8 cellular contexts compared by ENCODE assay signal in the genomic region with DNA sequence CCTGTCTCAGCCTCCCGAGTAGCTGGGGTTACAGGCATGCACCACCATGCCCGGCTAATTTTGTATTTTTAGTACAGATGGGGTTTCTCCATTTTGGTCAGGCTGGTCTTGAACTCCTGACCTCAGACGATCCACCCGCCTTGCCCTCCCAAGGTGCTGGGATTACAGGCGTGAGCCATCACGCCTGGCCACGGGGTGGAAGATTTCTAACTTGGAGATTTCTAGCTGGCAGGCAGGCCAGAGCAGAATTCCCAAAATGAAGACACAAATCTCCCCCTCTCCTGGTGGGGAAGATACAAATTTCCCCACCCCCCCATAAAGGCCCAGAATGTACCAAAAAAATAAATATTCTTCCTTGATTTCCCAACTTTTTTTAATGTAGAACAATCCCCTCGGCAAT.
DNase-seq lines count a peak whose midpoint lies in the region; ATAC-seq and TF ChIP-seq lines count a peak whose summit lies in the region.
"Not testable (repeated sequence)": the region's sequence is repeated elsewhere in the genome, so short reads cannot be mapped to it uniquely, and the experiment has no call there.

No MANE protein-coding gene starts in this region.

- peak overlapping the region in 1 of 4 donors; percentile 43 for H3K4me3 Mint-ChIP-seq in CD4-positive, CD25-positive, alpha-beta regulatory T cell
- peak overlapping the region in 1 of 3 donors; percentile 66 for H3K4me3 Mint-ChIP-seq in T-cell
- not testable (repeated sequence) for H3K4me3 Mint-ChIP-seq in activated CD8-positive, alpha-beta T cell treated with anti-CD3 and anti-CD28 coated beads for 36 hours; activated naive CD4-positive, alpha-beta T cell treated with anti-CD3 and anti-CD28 coated beads, Interleukin-2, amount 50 U/mL, for 24 hours; chondrocyte (ENCODE audit: unreplicated experiment)
- H3K4me3 Mint-ChIP-seq in naive thymus-derived CD8-positive, alpha-beta T cell, result peak overlapping the region in 5 of 10 donors; percentile 22 to 84 (median 60)

- not testable (repeated sequence) for H3K4me3 ChIP-seq in CD4-positive, CD25-positive, alpha-beta regulatory T cell (ENCODE audit: low read depth, low read length); left ventricle myocardium inferior

- H3K36me3 Mint-ChIP-seq in CD4-positive, CD25-positive, alpha-beta regulatory T cell, result peaks cover 66% of the 10 kb centered on the region
- H3K36me3 Mint-ChIP-seq in T-cell (peaks cover 60% of the 10 kb centered on the region), chondrocyte (ENCODE audit: low read depth) (peaks cover 10% of the 10 kb centered on the region)
- H3K36me3 Mint-ChIP-seq in activated CD8-positive, alpha-beta T cell treated with anti-CD3 and anti-CD28 coated beads for 36 hours (ENCODE audit: low read depth), result peaks cover 63% of the 10 kb centered on the region
- peaks cover 27% of the 10 kb centered on the region for H3K36me3 Mint-ChIP-seq in activated naive CD4-positive, alpha-beta T cell treated with anti-CD3 and anti-CD28 coated beads, Interleukin-2, amount 50 U/mL, for 24 hours
- peaks cover 12 to 88% (median 54%) of the 10 kb centered on the region in 3 donors for H3K36me3 Mint-ChIP-seq in naive thymus-derived CD8-positive, alpha-beta T cell

- intact Hi-C loops in activated CD8-positive, alpha-beta T cell treated with anti-CD3 and anti-CD28 coated beads for 36 hours (cut with micrococcal nuclease); left ventricle myocardium inferior (cut with micrococcal nuclease): not testable (repeated sequence)

- not testable (repeated sequence) for H3K27me3 Mint-ChIP-seq in CD4-positive, CD25-positive, alpha-beta regulatory T cell; T-cell; activated CD8-positive, alpha-beta T cell treated with anti-CD3 and anti-CD28 coated beads for 36 hours; activated naive CD4-positive, alpha-beta T cell treated with anti-CD3 and anti-CD28 coated beads, Interleukin-2, amount 50 U/mL, for 24 hours; chondrocyte (ENCODE audit: low read depth); naive thymus-derived CD8-positive, alpha-beta T cell

- H3K4me1 ChIP-seq in CD4-positive, CD25-positive, alpha-beta regulatory T cell (ENCODE audit: control insufficient read depth, insufficient read depth, low read length, poor library complexity, severe bottlenecking), result not testable (repeated sequence)
- peaks cover 14% of the 10 kb centered on the region for H3K4me1 ChIP-seq in left ventricle myocardium inferior

- peaks cover 59% of the 10 kb centered on the region for H3K36me3 ChIP-seq in CD4-positive, CD25-positive, alpha-beta regulatory T cell (ENCODE audit: control insufficient read depth, insufficient read depth, low read length)
- H3K36me3 ChIP-seq in left ventricle myocardium inferior, result peaks cover 32% of the 10 kb centered on the region

- CTCF ChIA-PET in T-cell (lab: Charles Lee), result interaction anchor here in 1 of 2 donors (1.0 kb wide), 1 partner anchor 100 kb away, joined by 4 read pairs; no protein-coding TSS in a partner anchor
- CTCF ChIA-PET in activated CD8-positive, alpha-beta T cell treated with anti-CD3 and anti-CD28 coated beads for 36 hours (lab: Charles Lee), result interaction anchor here (1.5 kb wide), 1 partner anchor 11 kb away, joined by 4 read pairs; no protein-coding TSS in a partner anchor

- DNase-seq in CD4-positive, CD25-positive, alpha-beta regulatory T cell; T-cell; activated CD8-positive, alpha-beta T cell treated with anti-CD3 and anti-CD28 coated beads for 36 hours; chondrocyte (ENCODE audit: low spot score); naive thymus-derived CD8-positive, alpha-beta T cell: not testable (repeated sequence)
- DNase-seq in left ventricle myocardium inferior, result peak; percentile 20

- POLR2A ChIA-PET in T-cell (lab: Charles Lee), result interaction anchor here (0.7 kb wide), 2 partner anchors 11 to 39 kb away, joined by 3 read pairs; no protein-coding TSS in a partner anchor
- POLR2A ChIA-PET in activated CD8-positive, alpha-beta T cell treated with anti-CD3 and anti-CD28 coated beads for 36 hours (lab: Charles Lee), result not testable (repeated sequence)
- POLR2A ChIA-PET in naive thymus-derived CD8-positive, alpha-beta T cell (lab: Charles Lee), result interaction anchor here (0.6 to 6.6 kb wide), 10 partner anchors 17 to 131 kb away, joined by 3 to 128 read pairs (median 6); a partner anchor contains a TSS

- H3K27ac ChIP-seq in CD4-positive, CD25-positive, alpha-beta regulatory T cell (ENCODE audit: insufficient read depth, low read length, poor library complexity, severe bottlenecking), result not testable (repeated sequence)
- H3K27ac ChIP-seq in left ventricle myocardium inferior (replicated peaks) (peak overlapping the region; percentile 71), temporal lobe (ENCODE audit: low read depth, low read length) (peak overlapping the region; percentile 76)

- H3K27me3 ChIP-seq in CD4-positive, CD25-positive, alpha-beta regulatory T cell (ENCODE audit: control insufficient read depth, insufficient read depth, low read length); left ventricle myocardium inferior (ENCODE audit: low read depth): not testable (repeated sequence)

- peak overlapping the region in 2 of 3 donors; percentile 76 to 93 for H3K27ac Mint-ChIP-seq in CD4-positive, CD25-positive, alpha-beta regulatory T cell
- H3K27ac Mint-ChIP-seq in T-cell (peak overlapping the region; percentile 94 to 96), chondrocyte (ENCODE audit: unreplicated experiment) (peak overlapping the region; percentile 42)
- H3K27ac Mint-ChIP-seq in activated CD8-positive, alpha-beta T cell treated with anti-CD3 and anti-CD28 coated beads for 36 hours, result peak overlapping the region; percentile 1
- peak overlapping the region; percentile 88 for H3K27ac Mint-ChIP-seq in activated naive CD4-positive, alpha-beta T cell treated with anti-CD3 and anti-CD28 coated beads, Interleukin-2, amount 50 U/mL, for 24 hours
- H3K27ac Mint-ChIP-seq in naive thymus-derived CD8-positive, alpha-beta T cell, result peak overlapping the region; percentile 94 to 100 (median 98)

- TF ChIP-seq CTCF in activated CD8-positive, alpha-beta T cell treated with anti-CD3 and anti-CD28 coated beads for 36 hours (IDR thresholded peaks at IDR 0.05); chondrocyte (IDR thresholded peaks at IDR 0.05); left ventricle myocardium inferior (IDR thresholded peaks at IDR 0.05; ENCODE audit: borderline replicate concordance): not testable (repeated sequence)

- not testable (repeated sequence) for ATAC-seq in CD4-positive, CD25-positive, alpha-beta regulatory T cell (ENCODE audit: low read depth in 2 of 2); T-cell (replicated peaks in 1 of 4); activated CD8-positive, alpha-beta T cell treated with anti-CD3 and anti-CD28 coated beads for 36 hours; naive thymus-derived CD8-positive, alpha-beta T cell

- H3K4me1 Mint-ChIP-seq in CD4-positive, CD25-positive, alpha-beta regulatory T cell, result peaks cover 14 to 56% (median 27%) of the 10 kb centered on the region in 4 donors
- H3K4me1 Mint-ChIP-seq in T-cell (peaks cover 62 to 73% (median 72%) of the 10 kb centered on the region in 3 donors), chondrocyte (ENCODE audit: low read depth) (peaks cover 43% of the 10 kb centered on the region)
- peaks cover 63% of the 10 kb centered on the region for H3K4me1 Mint-ChIP-seq in activated CD8-positive, alpha-beta T cell treated with anti-CD3 and anti-CD28 coated beads for 36 hours (ENCODE audit: low read depth)
- H3K4me1 Mint-ChIP-seq in activated naive CD4-positive, alpha-beta T cell treated with anti-CD3 and anti-CD28 coated beads, Interleukin-2, amount 50 U/mL, for 24 hours, result peaks cover 80% of the 10 kb centered on the region
- H3K4me1 Mint-ChIP-seq in naive thymus-derived CD8-positive, alpha-beta T cell, result peaks cover 26 to 95% (median 68%) of the 10 kb centered on the region in 4 donors

- not testable (repeated sequence) for H3K9me3 ChIP-seq in CD4-positive, CD25-positive, alpha-beta regulatory T cell (ENCODE audit: control insufficient read depth in 2 of 2, low read length in 2 of 2); left ventricle myocardium inferior (replicated peaks)

- H3K9me3 Mint-ChIP-seq in CD4-positive, CD25-positive, alpha-beta regulatory T cell; T-cell; activated CD8-positive, alpha-beta T cell treated with anti-CD3 and anti-CD28 coated beads for 36 hours; activated naive CD4-positive, alpha-beta T cell treated with anti-CD3 and anti-CD28 coated beads, Interleukin-2, amount 50 U/mL, for 24 hours; chondrocyte (ENCODE audit: low read depth); naive thymus-derived CD8-positive, alpha-beta T cell: not testable (repeated sequence)

Comparison
In these comparisons a context has a peak if more than half of its experiments do, and no peak if none do; other contexts are left out.
1. H3K27ac Mint-ChIP-seq: peak in every context shown above with its lines; median percentile 98 in naive thymus-derived CD8-positive, alpha-beta T cell; 95 in T-cell; 88 in activated naive CD4-positive, alpha-beta T cell treated with anti-CD3 and anti-CD28 coated beads, Interleukin-2, amount 50 U/mL, for 24 hours; 84 in CD4-positive, CD25-positive, alpha-beta regulatory T cell; 42 in chondrocyte; 1 in activated CD8-positive, alpha-beta T cell treated with anti-CD3 and anti-CD28 coated beads for 36 hours.